In the genomic region with DNA sequence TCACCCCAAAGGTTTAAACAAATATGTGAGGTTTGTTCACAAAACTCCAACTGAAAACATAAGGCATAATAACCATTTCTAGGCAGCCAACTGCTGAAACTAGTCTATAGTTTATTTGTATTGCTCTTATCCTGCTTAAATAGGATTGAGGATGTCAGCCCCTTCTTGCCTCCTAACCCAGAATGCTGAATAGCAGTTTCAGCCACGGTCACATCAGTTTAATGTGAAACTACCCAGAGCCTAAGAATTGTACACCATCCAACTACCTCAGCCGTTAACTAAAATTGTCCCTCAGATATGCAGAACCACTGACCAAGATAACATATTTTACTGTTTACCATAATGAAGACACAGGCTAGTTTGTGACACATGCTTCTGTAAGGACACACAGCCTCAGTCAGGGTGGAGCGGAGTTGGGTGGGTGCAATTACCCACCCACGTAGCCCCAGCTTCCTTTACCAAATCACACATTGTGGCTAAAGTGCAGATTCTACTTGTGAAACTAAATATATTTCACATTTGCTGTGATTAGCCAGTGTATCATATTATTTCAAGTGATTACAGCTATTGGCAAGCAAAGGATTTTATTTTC, we compare ENCODE assay signal across 20 cellular contexts.
"Had no signal": no experiment of that assay in that cellular context is flagged by ENCODE, and none has a peak within 500 bp of the region (broad histone marks: within the 10 kb centered on the region; RNA-seq: fewer than 3 reads in every experiment).

No MANE protein-coding gene starts in this region.

- H3K36me3 ChIP-seq: adrenal gland, ascending aorta, esophagus muscularis mucosa, heart right ventricle, lower lobe of right lung, ovary, prostate gland, right atrium auricular region, thyroid gland, upper lobe of right lung had no signal

- DNase-seq: activated CD8-positive, alpha-beta memory T cell treated with anti-CD3 and anti-CD28 coated beads for 24 hours; activated CD8-positive, alpha-beta memory T cell treated with anti-CD3 and anti-CD28 coated beads, Interleukin-2, amount 50 U/mL, for 4 hours; activated T-cell treated with anti-CD3 and anti-CD28 coated beads, Interleukin-2, amount 50 U/mL, for 24 hours; adrenal gland; dorsolateral prefrontal cortex; effector memory CD8-positive, alpha-beta T cell; heart right ventricle; kidney; lower lobe of right lung; naive thymus-derived CD4-positive, alpha-beta T cell; ovary; stimulated activated CD4-positive, alpha-beta T cell treated with anti-CD3 and anti-CD28 coated beads, Interleukin-1b, Interleukin-23, amount 100 ng/mL, for 48 hours; substantia nigra; T-helper 9 cell; thyroid gland; upper lobe of right lung had no signal

- H3K4me1 ChIP-seq: adrenal gland, ascending aorta, esophagus muscularis mucosa, lower lobe of right lung, prostate gland, right atrium auricular region, thyroid gland, upper lobe of right lung had no signal

- H3K27ac ChIP-seq: adrenal gland, ascending aorta, dorsolateral prefrontal cortex, esophagus muscularis mucosa, heart right ventricle, lower lobe of right lung, ovary, prostate gland, right atrium auricular region, thyroid gland, upper lobe of right lung had no signal

- H3K9me3 ChIP-seq: adrenal gland, ascending aorta, esophagus muscularis mucosa, heart right ventricle, lower lobe of right lung, ovary, prostate gland, right atrium auricular region, thyroid gland, upper lobe of right lung had no signal

- H3K27me3 ChIP-seq: adrenal gland, ascending aorta, dorsolateral prefrontal cortex, esophagus muscularis mucosa, heart right ventricle, ovary, right atrium auricular region, thyroid gland, upper lobe of right lung had no signal

- H3K4me3 ChIP-seq: adrenal gland, ascending aorta, dorsolateral prefrontal cortex, esophagus muscularis mucosa, heart right ventricle, lower lobe of right lung, ovary, prostate gland, right atrium auricular region, thyroid gland, upper lobe of right lung had no signal
